Comparison of ENCODE assay signal across 8 cellular contexts in the genomic region with DNA sequence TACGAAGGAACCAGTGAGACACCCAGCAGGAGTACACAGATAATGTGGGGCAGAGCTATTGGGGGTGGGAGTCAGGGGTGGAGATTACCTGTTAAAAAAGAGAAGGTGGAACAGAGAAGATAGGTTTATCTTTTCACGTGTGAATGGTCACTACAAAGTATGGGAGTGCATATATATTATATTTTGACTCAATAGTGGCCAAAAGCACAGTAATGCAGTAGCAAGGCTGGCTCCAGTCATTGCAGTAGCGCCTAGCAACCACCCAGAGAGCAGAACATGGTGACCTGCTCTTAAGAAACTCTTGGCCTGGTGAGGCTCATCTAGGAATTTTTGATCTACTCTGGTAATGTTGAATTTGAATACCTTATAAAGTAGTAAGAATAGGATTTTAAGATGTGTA. TPM values are rescaled to one million over a fixed set of nuclear protein-coding genes. Genes with fewer than 3 reads are reported as not detected.
DNase-seq lines count a peak whose midpoint lies in the region; ATAC-seq lines count a peak whose summit lies in the region.

No MANE protein-coding gene starts in this region.

- peak overlapping the region; percentile 91 for H3K27ac Mint-ChIP-seq in stimulated activated naive CD8-positive, alpha-beta T cell treated with anti-CD3 and anti-CD28 coated beads, Interleukin-15, Interleukin-2, amounts not matched to agents 100 ng/mL and 50 ng/mL, for 24 hours
- peak overlapping the region; percentile 90 for H3K27ac Mint-ChIP-seq in activated CD4-positive, alpha-beta memory T cell treated with anti-CD3 and anti-CD28 coated beads for 36 hours

- H3K4me1 ChIP-seq in iPS-20b (ENCODE audit: insufficient read depth, low read length) = peaks cover 12% of the 10 kb centered on the region
- H3K4me1 ChIP-seq in subcutaneous abdominal adipose tissue (ENCODE audit: control insufficient read depth in 5 of 5, insufficient read depth in 5 of 5, low read length in 5 of 5) = peaks cover 0 to 15% (median 12%) of the 10 kb centered on the region in 5 donors

- peaks cover 26% of the 10 kb centered on the region for H3K4me1 Mint-ChIP-seq in stimulated activated naive CD8-positive, alpha-beta T cell treated with anti-CD3 and anti-CD28 coated beads, Interleukin-15, Interleukin-2, amounts not matched to agents 100 ng/mL and 50 ng/mL, for 24 hours (ENCODE audit: low read depth)
- peaks cover 18% of the 10 kb centered on the region for H3K4me1 Mint-ChIP-seq in activated CD4-positive, alpha-beta memory T cell treated with anti-CD3 and anti-CD28 coated beads for 36 hours (ENCODE audit: low read depth)

- peak overlapping the region; percentile 86 for H3K4me3 Mint-ChIP-seq in stimulated activated naive CD8-positive, alpha-beta T cell treated with anti-CD3 and anti-CD28 coated beads, Interleukin-15, Interleukin-2, amounts not matched to agents 100 ng/mL and 50 ng/mL, for 24 hours
- peak overlapping the region; percentile 88 for H3K4me3 Mint-ChIP-seq in activated CD4-positive, alpha-beta memory T cell treated with anti-CD3 and anti-CD28 coated beads for 36 hours

- H3K9me3 Mint-ChIP-seq in stimulated activated naive CD8-positive, alpha-beta T cell treated with anti-CD3 and anti-CD28 coated beads, Interleukin-15, Interleukin-2, amounts not matched to agents 100 ng/mL and 50 ng/mL, for 24 hours = peaks cover 9% of the 10 kb centered on the region
- H3K9me3 Mint-ChIP-seq in activated CD4-positive, alpha-beta memory T cell treated with anti-CD3 and anti-CD28 coated beads for 36 hours = peaks cover 5% of the 10 kb centered on the region

- POLR2A ChIA-PET in activated CD4-positive, alpha-beta memory T cell treated with anti-CD3 and anti-CD28 coated beads for 36 hours (lab: Charles Lee) = interaction anchor here (0.6 to 0.9 kb wide), 2 partner anchors 32 to 430 kb away, joined by 3 read pairs; no protein-coding TSS in a partner anchor

- H3K27me3 ChIP-seq in iPS-20b (ENCODE audit: insufficient read depth, low read length) = 0 out of 2 replicates have a peak, but pooled peaks cover 4% of the 10 kb centered on the region
- peaks cover 0 to 12% (median 4%) of the 10 kb centered on the region in 5 donors for H3K27me3 ChIP-seq in subcutaneous abdominal adipose tissue (ENCODE audit: control insufficient read depth in 5 of 5, insufficient read depth in 4 of 5, low read length in 5 of 5)

- ATAC-seq in stimulated activated naive CD8-positive, alpha-beta T cell treated with anti-CD3 and anti-CD28 coated beads, Interleukin-15, Interleukin-2, amounts not matched to agents 100 U/mL and 50 U/mL, for 24 hours = no peak
- ATAC-seq in GM18511 (IDR thresholded peaks at IDR 0.05; ENCODE audit: unreplicated experiment) = no peak

- H3K27ac ChIP-seq in iPS-20b (ENCODE audit: low read length) (peak overlapping the region; percentile 41), subcutaneous abdominal adipose tissue (ENCODE audit: low read depth, low read length) (no peak overlapping the region)

- DNase-seq in stimulated activated naive CD8-positive, alpha-beta T cell treated with anti-CD3 and anti-CD28 coated beads, Interleukin-15, Interleukin-2, amounts not matched to agents 100 U/mL and 50 U/mL, for 24 hours = no peak
- peak; percentile 16 for DNase-seq in activated CD4-positive, alpha-beta memory T cell treated with anti-CD3 and anti-CD28 coated beads for 36 hours
- DNase-seq in stimulated activated CD8-positive, alpha-beta memory T cell treated with anti-CD3 and anti-CD28 coated beads, Interleukin-4, amount 100 ng/mL, for 48 hours = no peak
- no peak for DNase-seq in activated CD4-positive, CD25-positive, alpha-beta regulatory T cell treated with anti-CD3 and anti-CD28 coated beads, Interleukin-2, amount 50 U/mL, for 72 hours

- CTCF ChIA-PET in activated CD4-positive, alpha-beta memory T cell treated with anti-CD3 and anti-CD28 coated beads for 36 hours (lab: Charles Lee) = interaction anchor here (1.1 to 1.6 kb wide), 2 partner anchors 68 to 87 kb away, joined by 3 read pairs; no protein-coding TSS in a partner anchor

- H3K4me3 ChIP-seq in iPS-20b (ENCODE audit: low read length) (peak overlapping the region; percentile 89), subcutaneous abdominal adipose tissue (ENCODE audit: low read depth in 1 of 5, low read length in 5 of 5) (peak overlapping the region; percentile 80 to 86 (median 85))

- H3K36me3 ChIP-seq in iPS-20b (ENCODE audit: insufficient read depth, low read depth, low read length) (peaks cover 29% of the 10 kb centered on the region), subcutaneous abdominal adipose tissue (ENCODE audit: control insufficient read depth in 5 of 5, insufficient read depth in 5 of 5, low read length in 5 of 5) (peaks cover 0 to 6% (median 3%) of the 10 kb centered on the region in 5 donors)

- H3K9ac ChIP-seq in iPS-20b (ENCODE audit: low read depth, low read length) = peak overlapping the region; percentile 95; the same call in 1 of the 2 replicates
- no peak overlapping the region for H3K9ac ChIP-seq in subcutaneous abdominal adipose tissue (ENCODE audit: low read length in 5 of 5)

- peaks cover 28% of the 10 kb centered on the region for H3K36me3 Mint-ChIP-seq in stimulated activated naive CD8-positive, alpha-beta T cell treated with anti-CD3 and anti-CD28 coated beads, Interleukin-15, Interleukin-2, amounts not matched to agents 100 ng/mL and 50 ng/mL, for 24 hours (ENCODE audit: low read depth)
- peaks cover 15% of the 10 kb centered on the region for H3K36me3 Mint-ChIP-seq in activated CD4-positive, alpha-beta memory T cell treated with anti-CD3 and anti-CD28 coated beads for 36 hours

- intact Hi-C loops in activated CD4-positive, alpha-beta memory T cell treated with anti-CD3 and anti-CD28 coated beads for 36 hours (cut with micrococcal nuclease) = loop anchor here (5.0 kb wide), 2 partner anchors 60 kb away; no protein-coding TSS in a partner anchor

- peaks cover 19% of the 10 kb centered on the region for H3K27me3 Mint-ChIP-seq in stimulated activated naive CD8-positive, alpha-beta T cell treated with anti-CD3 and anti-CD28 coated beads, Interleukin-15, Interleukin-2, amounts not matched to agents 100 ng/mL and 50 ng/mL, for 24 hours
- peaks cover 8% of the 10 kb centered on the region for H3K27me3 Mint-ChIP-seq in activated CD4-positive, alpha-beta memory T cell treated with anti-CD3 and anti-CD28 coated beads for 36 hours

- H3K9me3 ChIP-seq in iPS-20b (ENCODE audit: insufficient read depth, low read depth, low read length) (no peaks in the 10 kb centered on the region), subcutaneous abdominal adipose tissue (ENCODE audit: control insufficient read depth in 5 of 5, low read length in 5 of 5) (no peaks in the 10 kb centered on the region)

RNA-seq across cellular contexts. Expression of a gene that starts 1.0 kb away (rescaled TPM):
- 10 to 100 TPM; 13.7 to 15.9 TPM for total RNA-seq in activated CD4-positive, alpha-beta memory T cell treated with anti-CD3 and anti-CD28 coated beads for 36 hours

RNA-seq across cellular contexts. Expression of a gene that starts 29.9 kb away (rescaled TPM):
- 1 to 10 TPM; 1.4 to 2.4 TPM for total RNA-seq in activated CD4-positive, alpha-beta memory T cell treated with anti-CD3 and anti-CD28 coated beads for 36 hours

RNA-seq across cellular contexts. Expression of a gene that starts 33.0 kb away (rescaled TPM):
- total RNA-seq in activated CD4-positive, alpha-beta memory T cell treated with anti-CD3 and anti-CD28 coated beads for 36 hours = under 1 TPM; 0.43 to 0.65 TPM
